Comparison of ENCODE assay signal across 1 cellular context in the genomic region with DNA sequence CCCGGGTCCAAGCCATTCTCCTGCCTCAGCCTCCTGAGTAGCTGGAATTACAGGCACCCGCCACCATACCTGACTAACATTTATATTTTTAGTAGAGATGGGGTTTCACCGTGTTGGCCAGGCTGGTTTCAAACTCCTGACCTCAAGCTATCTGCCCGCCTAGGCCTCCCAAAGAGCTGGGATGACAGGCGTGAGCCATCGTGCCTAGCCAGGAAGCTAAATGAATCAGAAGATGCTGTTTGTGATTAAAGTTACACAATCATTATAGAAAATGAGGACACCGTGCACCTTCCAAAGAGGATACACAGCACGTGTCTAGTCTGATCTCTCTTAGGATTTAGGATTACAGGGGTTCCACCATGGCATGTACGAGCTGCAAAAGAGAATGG.
TF ChIP-seq lines count a peak whose summit lies in the region.

No MANE protein-coding gene starts in this region.

TF ChIP-seq in HCT116, 20 proteins besides CTCF, POLR2A, EP300 and RAD21 (continued from another document):
- TF ChIP-seq, protein P1, sequence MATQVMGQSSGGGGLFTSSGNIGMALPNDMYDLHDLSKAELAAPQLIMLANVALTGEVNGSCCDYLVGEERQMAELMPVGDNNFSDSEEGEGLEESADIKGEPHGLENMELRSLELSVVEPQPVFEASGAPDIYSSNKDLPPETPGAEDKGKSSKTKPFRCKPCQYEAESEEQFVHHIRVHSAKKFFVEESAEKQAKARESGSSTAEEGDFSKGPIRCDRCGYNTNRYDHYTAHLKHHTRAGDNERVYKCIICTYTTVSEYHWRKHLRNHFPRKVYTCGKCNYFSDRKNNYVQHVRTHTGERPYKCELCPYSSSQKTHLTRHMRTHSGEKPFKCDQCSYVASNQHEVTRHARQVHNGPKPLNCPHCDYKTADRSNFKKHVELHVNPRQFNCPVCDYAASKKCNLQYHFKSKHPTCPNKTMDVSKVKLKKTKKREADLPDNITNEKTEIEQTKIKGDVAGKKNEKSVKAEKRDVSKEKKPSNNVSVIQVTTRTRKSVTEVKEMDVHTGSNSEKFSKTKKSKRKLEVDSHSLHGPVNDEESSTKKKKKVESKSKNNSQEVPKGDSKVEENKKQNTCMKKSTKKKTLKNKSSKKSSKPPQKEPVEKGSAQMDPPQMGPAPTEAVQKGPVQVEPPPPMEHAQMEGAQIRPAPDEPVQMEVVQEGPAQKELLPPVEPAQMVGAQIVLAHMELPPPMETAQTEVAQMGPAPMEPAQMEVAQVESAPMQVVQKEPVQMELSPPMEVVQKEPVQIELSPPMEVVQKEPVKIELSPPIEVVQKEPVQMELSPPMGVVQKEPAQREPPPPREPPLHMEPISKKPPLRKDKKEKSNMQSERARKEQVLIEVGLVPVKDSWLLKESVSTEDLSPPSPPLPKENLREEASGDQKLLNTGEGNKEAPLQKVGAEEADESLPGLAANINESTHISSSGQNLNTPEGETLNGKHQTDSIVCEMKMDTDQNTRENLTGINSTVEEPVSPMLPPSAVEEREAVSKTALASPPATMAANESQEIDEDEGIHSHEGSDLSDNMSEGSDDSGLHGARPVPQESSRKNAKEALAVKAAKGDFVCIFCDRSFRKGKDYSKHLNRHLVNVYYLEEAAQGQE (IDR thresholded peaks at IDR 0.05; ENCODE audit: low read depth) = no peak
TF ChIP-seq in HCT116: peak in this region for 0.
